28 cellular contexts compared by ENCODE assay signal in the genomic region with DNA sequence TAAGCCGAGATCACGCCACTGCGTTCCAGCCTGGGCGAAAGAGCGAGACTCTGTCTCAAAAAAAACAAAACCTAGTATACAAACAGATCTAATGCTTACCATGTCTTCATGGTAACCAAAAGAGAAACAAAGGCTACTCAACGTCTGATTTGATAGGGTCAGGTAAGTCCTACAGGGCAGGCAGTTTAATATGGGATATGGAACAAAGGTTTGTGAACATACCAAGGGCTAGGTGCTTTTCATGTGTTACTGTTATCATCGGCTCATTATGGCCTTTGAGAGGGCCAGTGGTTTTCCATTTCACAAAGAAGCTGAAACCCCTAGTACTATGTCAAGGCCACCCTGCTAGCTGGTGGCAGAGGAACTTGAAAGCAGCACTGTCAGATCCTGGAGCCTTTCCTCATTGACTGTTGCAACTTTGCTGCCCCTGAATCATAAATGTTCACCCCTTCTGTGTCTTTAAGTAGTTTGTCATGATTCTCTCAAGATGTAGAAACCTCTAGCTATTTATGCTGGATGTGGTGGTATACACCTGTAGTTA. TPM values are rescaled to one million over a fixed set of nuclear protein-coding genes. Genes with fewer than 3 reads are reported as not detected.
DNase-seq lines count a peak whose midpoint lies in the region; ATAC-seq and TF ChIP-seq lines count a peak whose summit lies in the region.
"Had no signal": no experiment of that assay in that cellular context is flagged by ENCODE, and none has a peak within 500 bp of the region (broad histone marks: within the 10 kb centered on the region; RNA-seq: fewer than 3 reads in every experiment).

No MANE protein-coding gene starts in this region.

- peak overlapping the region; percentile 89 for H3K4me2 ChIP-seq in Loucy (ENCODE audit: low read depth, low read length, poor library complexity, severe bottlenecking)
- H3K4me2 ChIP-seq: hepatocyte had no signal

- H3F3A ChIP-seq in Loucy (ENCODE audit: low read depth), result peaks cover 12% of the 10 kb centered on the region; the same call in 1 of the 2 replicates

- TF ChIP-seq CTCF in Loucy (conservative IDR thresholded peaks at IDR 0.05; ENCODE audit: low read length) (no peak), adrenal gland (IDR thresholded peaks at IDR 0.05) (no peak), left ventricle myocardium inferior (IDR thresholded peaks at IDR 0.05; ENCODE audit: borderline replicate concordance) (no peak)

- H3K36me3 Mint-ChIP-seq in stimulated activated effector memory CD8-positive, alpha-beta T cell treated with anti-CD3 and anti-CD28 coated beads, Interleukin-12 subunit alpha, Interleukin-12 subunit beta, amount 100 ng/mL, for 72 hours, result peaks cover 24% of the 10 kb centered on the region
- H3K36me3 Mint-ChIP-seq: naive B cell had no signal

- H4K20me1 ChIP-seq in Loucy (ENCODE audit: insufficient read depth, low read length, poor library complexity, severe bottlenecking), result peaks cover 38% of the 10 kb centered on the region

- H3K27me3 ChIP-seq in Loucy (ENCODE audit: insufficient read depth, low read length, poor library complexity, severe bottlenecking) (no peaks in the 10 kb centered on the region), adrenal gland (no peaks in the 10 kb centered on the region), left ventricle myocardium inferior (ENCODE audit: low read depth) (peaks cover 24% of the 10 kb centered on the region)
- H3K27me3 ChIP-seq: hepatocyte had no signal

- DNase-seq in SIG-M5 treated with dmso at 0.1 percent for 504 hours (lab: John Stamatoyannopoulos, UW; ENCODE audit: unreplicated experiment), result peak; percentile 87
- no peak for DNase-seq in SIG-M5 (lab: John Stamatoyannopoulos, UW)
- DNase-seq in adrenal gland, result peak in 5 of 7 donors; percentile 22 to 40 (median 31)
- no peak for DNase-seq in stimulated activated effector memory CD8-positive, alpha-beta T cell treated with anti-CD3 and anti-CD28 coated beads, Interleukin-12 subunit alpha, Interleukin-12 subunit beta, amount 100 ng/mL, for 72 hours (ENCODE audit: low spot score in 2 of 2)
- DNase-seq in HCEC 1CT, result no peak
- no peak for DNase-seq in left ventricle myocardium inferior
- DNase-seq: activated CD4-positive, CD25-positive, alpha-beta regulatory T cell; aorta; H9; Kasumi-1; lower lobe of right lung; midbrain; naive B cell; NCI-H1092; NCI-H187; NCI-H446 treated with DMSO at 0.1 percent for 48 hours; NCI-H774; stimulated activated CD4-positive, alpha-beta T cell treated with anti-CD3 and anti-CD28 coated beads, Interleukin-4, amount 100 ng/mL, for 4 hours; T-helper 1 cell; trophoblast cell had no signal

- no peak overlapping the region for H3K4me3 Mint-ChIP-seq in stimulated activated effector memory CD8-positive, alpha-beta T cell treated with anti-CD3 and anti-CD28 coated beads, Interleukin-12 subunit alpha, Interleukin-12 subunit beta, amount 100 ng/mL, for 72 hours
- H3K4me3 Mint-ChIP-seq: activated naive CD4-positive, alpha-beta T cell treated with anti-CD3 and anti-CD28 coated beads, Interleukin-2, amount 50 U/mL, for 24 hours; activated T-helper 1 cell treated with anti-CD3 and anti-CD28 coated beads, Interleukin-12 subunit alpha, Interleukin-12 subunit beta, Interleukin-2, Interleukin-4 antibody, amounts not matched to agents 30 ng/mL and 10 ng/mL and 1 ng/mL, durations not matched to agents 14 hours and 24 hours and 36 hours; H9; naive B cell had no signal

- intact Hi-C loops in adrenal gland (cut with DNase I), result loop anchor here in 1 of 2 donors (10.0 kb wide), 1 partner anchor 127 kb away; no protein-coding TSS in a partner anchor
- intact Hi-C loops in left ventricle myocardium inferior (cut with micrococcal nuclease), result no loop called here

- no peak for TF ChIP-seq POLR2A in adrenal gland (IDR thresholded peaks at IDR 0.05)

- H3K4me1 Mint-ChIP-seq in stimulated activated effector memory CD8-positive, alpha-beta T cell treated with anti-CD3 and anti-CD28 coated beads, Interleukin-12 subunit alpha, Interleukin-12 subunit beta, amount 100 ng/mL, for 72 hours, result peaks cover 71% of the 10 kb centered on the region

- no peaks in the 10 kb centered on the region for H3K9me2 ChIP-seq in Loucy (replicated peaks; ENCODE audit: low read depth, low read length)

- H2AFZ ChIP-seq in Loucy (ENCODE audit: low read length), result no peak overlapping the region
- H2AFZ ChIP-seq: hepatocyte had no signal

- no peaks in the 10 kb centered on the region for H3K9me3 Mint-ChIP-seq in stimulated activated effector memory CD8-positive, alpha-beta T cell treated with anti-CD3 and anti-CD28 coated beads, Interleukin-12 subunit alpha, Interleukin-12 subunit beta, amount 100 ng/mL, for 72 hours
- H3K9me3 Mint-ChIP-seq: activated naive CD4-positive, alpha-beta T cell treated with anti-CD3 and anti-CD28 coated beads, Interleukin-2, amount 50 U/mL, for 24 hours; activated T-helper 1 cell treated with anti-CD3 and anti-CD28 coated beads, Interleukin-12 subunit alpha, Interleukin-12 subunit beta, Interleukin-2, Interleukin-4 antibody, amounts not matched to agents 30 ng/mL and 10 ng/mL and 1 ng/mL, durations not matched to agents 14 hours and 24 hours and 36 hours; H9; naive B cell had no signal

- H3K9ac ChIP-seq in Loucy (ENCODE audit: low read depth, low read length, poor library complexity, severe bottlenecking), result no peak overlapping the region

- ATAC-seq in stimulated activated effector memory CD8-positive, alpha-beta T cell treated with anti-CD3 and anti-CD28 coated beads, Interleukin-12 subunit alpha, Interleukin-12 subunit beta, amount 100 ng/mL, for 72 hours, result no peak
- ATAC-seq in HG02610 (IDR thresholded peaks at IDR 0.05; ENCODE audit: unreplicated experiment), result no peak
- ATAC-seq: lower lobe of right lung had no signal

- peak overlapping the region in 1 of 5 donors; percentile 20 for H3K27ac ChIP-seq in adrenal gland
- no peak overlapping the region for H3K27ac ChIP-seq in left ventricle myocardium inferior (replicated peaks)
- H3K27ac ChIP-seq: 22Rv1, epithelial cell of prostate, hepatocyte, lower lobe of right lung had no signal

- peaks cover 71% of the 10 kb centered on the region for H3K4me1 ChIP-seq in Loucy (ENCODE audit: insufficient read depth, low read length, poor library complexity, severe bottlenecking)
- peaks cover 9 to 29% of the 10 kb centered on the region in 2 donors for H3K4me1 ChIP-seq in adrenal gland (replicated peaks in 1 of 2)
- peaks cover 10% of the 10 kb centered on the region for H3K4me1 ChIP-seq in left ventricle myocardium inferior

- H3K9me3 ChIP-seq in Loucy (ENCODE audit: insufficient read depth, low read depth, low read length) (no peaks in the 10 kb centered on the region), adrenal gland (replicated peaks in 1 of 3) (no peaks in the 10 kb centered on the region), left ventricle myocardium inferior (replicated peaks) (no peaks in the 10 kb centered on the region)
- H3K9me3 ChIP-seq: lower lobe of right lung had no signal

- H3K36me3 ChIP-seq in Loucy (ENCODE audit: insufficient read depth, low read length) (no peaks in the 10 kb centered on the region), adrenal gland (replicated peaks in 1 of 2) (no peaks in the 10 kb centered on the region), left ventricle myocardium inferior (no peaks in the 10 kb centered on the region)
- H3K36me3 ChIP-seq: lower lobe of right lung had no signal

- H3K4me3 ChIP-seq in Loucy (ENCODE audit: low read length, poor library complexity, severe bottlenecking) (peak overlapping the region; percentile 14), adrenal gland (no peak overlapping the region), left ventricle myocardium inferior (no peak overlapping the region)
- H3K4me3 ChIP-seq: hepatocyte, lower lobe of right lung had no signal

- 82 to 85% (median 84%) methylated on average over 7 of the region's 7 CpGs for WGBS in adrenal gland, 4 donors

- H3K27ac Mint-ChIP-seq in stimulated activated effector memory CD8-positive, alpha-beta T cell treated with anti-CD3 and anti-CD28 coated beads, Interleukin-12 subunit alpha, Interleukin-12 subunit beta, amount 100 ng/mL, for 72 hours, result peak overlapping the region; percentile 20
- H3K27ac Mint-ChIP-seq: activated T-helper 1 cell treated with anti-CD3 and anti-CD28 coated beads, Interleukin-12 subunit alpha, Interleukin-12 subunit beta, Interleukin-2, Interleukin-4 antibody, amounts not matched to agents 30 ng/mL and 10 ng/mL and 1 ng/mL, durations not matched to agents 14 hours and 24 hours and 36 hours; H9 had no signal

- peaks cover 82% of the 10 kb centered on the region for H3K79me2 ChIP-seq in Loucy (ENCODE audit: insufficient read depth, low read length)

RNA-seq across cellular contexts. Expression of a gene that starts 5.1 kb away (rescaled TPM):
- total RNA-seq in adrenal gland, result 10 to 100 TPM; 19.3 to 77.3 (median 53.0) TPM
- polyA plus RNA-seq in adrenal gland, result 10 to 100 TPM; 14.9 to 34.0 (median 25.7) TPM
- 4.1 TPM for total RNA-seq in left ventricle myocardium inferior
- total RNA-seq: bronchial epithelial cell had no signal

Comparison
In these comparisons a context has a peak if more than half of its experiments do, and no peak if none do; other contexts are left out.
1. DNase-seq: peak in SIG-M5 treated with dmso at 0.1 percent for 504 hours (single experiment) and adrenal gland (5 of 7); none in SIG-M5 (single experiment), stimulated activated effector memory CD8-positive, alpha-beta T cell treated with anti-CD3 and anti-CD28 coated beads, Interleukin-12 subunit alpha, Interleukin-12 subunit beta, amount 100 ng/mL, for 72 hours (0 of 2), HCEC 1CT (single experiment) and left ventricle myocardium inferior (single experiment).